Comparison of ENCODE assay signal across 14 cellular contexts in the genomic region with DNA sequence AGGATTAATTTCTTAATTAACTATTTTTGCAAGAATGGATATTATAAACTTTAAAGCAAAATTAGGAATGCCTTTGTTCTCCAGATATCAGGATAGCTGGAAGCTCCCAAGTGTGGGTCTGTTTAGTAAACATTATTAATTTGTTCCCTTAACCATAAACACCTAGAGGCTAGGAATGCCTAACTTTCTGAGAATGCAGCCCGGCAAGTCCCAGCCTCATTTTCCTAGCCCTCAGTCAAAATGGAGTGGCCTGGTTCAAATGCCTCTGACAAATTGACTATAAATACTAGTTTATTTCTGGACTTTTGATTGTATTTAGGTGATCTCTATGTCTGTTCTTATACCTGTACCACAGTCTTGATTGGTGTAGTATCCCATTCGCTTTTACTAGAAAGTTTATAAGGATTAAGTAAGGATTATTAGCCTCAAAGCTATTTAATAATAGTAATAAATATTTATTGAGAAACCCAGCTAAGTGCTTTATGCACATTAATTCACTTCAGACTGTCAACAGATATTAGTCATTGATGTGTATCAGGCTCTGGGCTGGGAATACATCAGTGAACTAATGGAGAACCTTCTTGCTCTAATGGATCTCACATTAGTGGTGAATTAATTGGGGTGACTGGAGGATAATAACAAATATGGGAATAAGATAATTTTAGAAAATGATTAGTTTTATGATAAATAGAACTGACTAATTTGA. TPM values are rescaled to one million over a fixed set of nuclear protein-coding genes. Genes with fewer than 3 reads are reported as not detected.
DNase-seq lines count a peak whose midpoint lies in the region; ATAC-seq and TF ChIP-seq lines count a peak whose summit lies in the region.
"Had no signal": no experiment of that assay in that cellular context is flagged by ENCODE, and none has a peak within 500 bp of the region (broad histone marks: within the 10 kb centered on the region; RNA-seq: fewer than 3 reads in every experiment).

No MANE protein-coding gene starts in this region.

- H4K12ac ChIP-seq in trophoblast cell (ENCODE audit: low read depth, low read length) = no peak overlapping the region

- ATAC-seq in HG03354 (IDR thresholded peaks at IDR 0.05; ENCODE audit: poor library complexity, severe bottlenecking, unreplicated experiment) (no peak), left colon (no peak)

- no peak overlapping the region for H2AK5ac ChIP-seq in trophoblast cell (ENCODE audit: low read length)

- DNase-seq in amniotic epithelial cell (ENCODE audit: low read depth) (peak; percentile 9), erythroblast (lab: John Stamatoyannopoulos, UW) (peak; percentile 10 to 38), trophoblast cell (peak; percentile 61 to 86), brain microvascular endothelial cell (no peak), left colon (no peak)
- DNase-seq: C1 segment of cervical spinal cord; Calu3; CD4-positive, alpha-beta memory T cell; COR-L47; DMS79 treated with DMSO at 0.1 percent for 48 hours; GM23248; H7; HCEC 1CT had no signal

- H3K4me3 ChIP-seq in trophoblast cell (ENCODE audit: low read depth, low read length) (no peak overlapping the region), brain microvascular endothelial cell (ENCODE audit: low read depth, low read length) (no peak overlapping the region)
- H3K4me3 ChIP-seq: GM23248 had no signal

- H3K4ac ChIP-seq in trophoblast cell (ENCODE audit: low read depth, low read length) = no peak overlapping the region

- no peaks in the 10 kb centered on the region for H3K79me1 ChIP-seq in trophoblast cell (ENCODE audit: low read length)

- H3K36me3 ChIP-seq in trophoblast cell (ENCODE audit: control insufficient read depth in 1 of 2, insufficient read depth in 2 of 2, low read length in 2 of 2) (peaks cover 2% of the 10 kb centered on the region in 2 experiments), brain microvascular endothelial cell (replicated peaks) (no peaks in the 10 kb centered on the region)

- WGBS in trophoblast cell (ENCODE audit: extremely low coverage, insufficient coverage, insufficient read length) = no CpG with 5 or more reads among the region's 2 CpGs

- no peaks in the 10 kb centered on the region for H3K79me2 ChIP-seq in trophoblast cell (ENCODE audit: control insufficient read depth, insufficient read depth, low read length, poor library complexity)

- no peak overlapping the region for H3K23ac ChIP-seq in trophoblast cell (ENCODE audit: low read length)

- TF ChIP-seq CTCF in brain microvascular endothelial cell (IDR thresholded peaks at IDR 0.05; ENCODE audit: low read depth, low read length, missing control alignments) = no peak

- intact Hi-C loops in left colon (cut with DNase I, micrococcal nuclease) = no loop called here

- H2BK5ac ChIP-seq in trophoblast cell (ENCODE audit: low read depth, low read length, poor library complexity) = no peak overlapping the region

- H4K8ac ChIP-seq in trophoblast cell (ENCODE audit: low read depth, low read length) = no peak overlapping the region

- H2BK12ac ChIP-seq in trophoblast cell (ENCODE audit: low read length) = no peak overlapping the region

- in situ Hi-C loops in brain microvascular endothelial cell (cut with HindIII; ENCODE audit: low pct_ligation_motif_present, low sequenced_read_pairs) = no loop called here

- H3K27me3 ChIP-seq in trophoblast cell (ENCODE audit: insufficient read depth, low read length) (no peaks in the 10 kb centered on the region), brain microvascular endothelial cell (replicated peaks) (no peaks in the 10 kb centered on the region)

- H3K9me3 ChIP-seq in trophoblast cell (ENCODE audit: insufficient read depth, low read depth, low read length) = no peaks in the 10 kb centered on the region

- no peak overlapping the region for H3K18ac ChIP-seq in trophoblast cell (ENCODE audit: low read length)

- no peak overlapping the region for H3K14ac ChIP-seq in trophoblast cell (ENCODE audit: low read length)

- peaks cover 0 to 1% of the 10 kb centered on the region in 2 experiments for H3K4me1 ChIP-seq in trophoblast cell (ENCODE audit: control insufficient read depth in 1 of 2, insufficient read depth in 2 of 2, low read length in 2 of 2)

- no peak for TF ChIP-seq POLR2A in erythroblast (IDR thresholded peaks at IDR 0.05; ENCODE audit: low read length)

- no peak overlapping the region for H3K9ac ChIP-seq in trophoblast cell (ENCODE audit: low read length)
- H3K9ac ChIP-seq: GM23248 had no signal

- H2BK120ac ChIP-seq in trophoblast cell (ENCODE audit: insufficient read depth, low read length, poor library complexity) = no peak overlapping the region

- H3K27ac ChIP-seq in trophoblast cell (ENCODE audit: low read depth, low read length) (no peak overlapping the region), brain microvascular endothelial cell (no peak overlapping the region)
- H3K27ac ChIP-seq: GM23248 had no signal

- no peak overlapping the region for H2AFZ ChIP-seq in trophoblast cell (ENCODE audit: insufficient read depth, low read length, poor library complexity)
- H2AFZ ChIP-seq: GM23248 had no signal

- no peak overlapping the region for H3K4me2 ChIP-seq in trophoblast cell (ENCODE audit: low read length)

- no peak overlapping the region for H4K91ac ChIP-seq in trophoblast cell (ENCODE audit: low read depth, low read length)

RNA-seq across cellular contexts. Expression of a gene that starts 25.8 kb away (rescaled TPM):
- polyA plus RNA-seq in trophoblast cell (2013) = 75.2 and 83.2 TPM in 2 replicates
- 10 to 100 TPM; 26.7 to 28.3 TPM for total RNA-seq in left colon

RNA-seq across cellular contexts. Expression of a gene that starts 26.1 kb away (rescaled TPM):
- polyA plus RNA-seq in trophoblast cell (2013) = 9.1 and 10.9 TPM in 2 replicates
- total RNA-seq in left colon = 10 to 100 TPM; 19.2 to 22.7 TPM

Comparison
In these comparisons a context has a peak if more than half of its experiments do, and no peak if none do; other contexts are left out.
1. DNase-seq: peak in amniotic epithelial cell (single experiment), erythroblast (2 of 2) and trophoblast cell (2 of 2); none in brain microvascular endothelial cell (single experiment) and left colon (0 of 2).